12 cellular contexts compared by ENCODE assay signal in the genomic region with DNA sequence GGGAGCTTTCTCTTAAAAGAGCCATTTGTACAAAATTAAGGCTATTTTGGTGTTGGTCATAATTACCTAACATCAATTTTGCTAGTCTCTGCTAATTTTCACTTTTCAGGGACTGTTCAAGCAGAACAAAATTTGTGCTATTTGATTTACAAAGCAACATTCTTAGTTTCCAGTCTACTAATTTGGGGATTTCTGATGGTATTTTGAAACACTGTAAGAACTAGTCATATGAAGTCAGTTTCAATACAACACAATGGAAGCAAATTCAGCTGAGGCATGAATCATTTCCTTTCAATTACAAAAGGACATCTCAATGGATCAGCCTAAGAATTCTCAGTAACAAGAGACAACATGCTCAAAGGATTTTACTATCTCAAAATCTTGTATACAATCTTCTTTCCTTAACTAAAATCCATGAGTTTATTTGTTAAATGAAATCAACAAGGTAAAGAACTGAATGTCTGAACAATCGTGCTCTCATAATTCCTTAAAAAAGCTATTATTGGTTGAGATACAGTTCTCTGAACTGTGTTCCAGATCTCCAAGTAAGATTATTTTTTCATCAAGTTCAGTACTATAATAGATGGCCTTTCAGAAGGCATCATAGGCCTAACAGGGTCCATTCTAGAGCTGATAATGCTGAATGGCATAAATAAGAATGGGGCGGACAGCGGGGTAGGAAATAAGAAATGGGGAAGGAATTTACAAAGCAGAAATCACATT.
A peak's percentile ranks its signal among the peaks of the same experiment; 100 is the strongest.
DNase-seq lines count a peak whose midpoint lies in the region; ATAC-seq, FAIRE-seq and TF ChIP-seq lines count a peak whose summit lies in the region.
"Had no signal": no experiment of that assay in that cellular context is flagged by ENCODE, and none has a peak within 500 bp of the region (broad histone marks: within the 10 kb centered on the region; RNA-seq: fewer than 3 reads in every experiment).

No MANE protein-coding gene starts in this region.

- no peaks in the 10 kb centered on the region for H3K9me3 ChIP-seq in A549
- no peaks in the 10 kb centered on the region for H3K9me3 ChIP-seq in MM.1S (replicated peaks; ENCODE audit: insufficient read depth, low read length)

- no peak for TF ChIP-seq CTCF in A549 (IDR thresholded peaks at IDR 0.05)
- TF ChIP-seq CTCF in choroid plexus epithelial cell (conservative IDR thresholded peaks at IDR 0.05; ENCODE audit: low read depth, low read length): no peak
- no peak for TF ChIP-seq CTCF in MM.1S (IDR thresholded peaks at IDR 0.05; ENCODE audit: low read length)

- no peak for ATAC-seq in A549
- ATAC-seq in GM19395 (IDR thresholded peaks at IDR 0.05; ENCODE audit: unreplicated experiment): peak; percentile 48
- ATAC-seq in HG03442 (IDR thresholded peaks at IDR 0.05; ENCODE audit: unreplicated experiment): peak; percentile 63
- ATAC-seq in activated CD4-positive, CD25-positive, alpha-beta regulatory T cell treated with anti-CD3 and anti-CD28 coated beads, Interleukin-2, amount 50 U/mL, for 24 hours: no peak
- no peak for ATAC-seq in GM18520 (IDR thresholded peaks at IDR 0.05; ENCODE audit: unreplicated experiment)

- H3K4me1 ChIP-seq in A549 (peaks cover 54% of the 10 kb centered on the region), MM.1S (ENCODE audit: low read length) (no peaks in the 10 kb centered on the region)

- TF ChIP-seq POLR2A in A549 (IDR thresholded peaks at IDR 0.05; ENCODE audit: low read length): no peak

- H4K20me1 ChIP-seq in MM.1S (ENCODE audit: insufficient read depth, low read length): no peaks in the 10 kb centered on the region

- DNase-seq in A549 (ENCODE audit: low read depth in 1 of 2, low spot score in 1 of 2): no peak
- DNase-seq in choroid plexus epithelial cell (ENCODE audit: low read depth): peak; percentile 86
- DNase-seq in pons (ENCODE audit: low spot score): no peak
- DNase-seq in MM.1S: no peak
- DNase-seq: AML-193, caudate nucleus, NCI-H2171 treated with DMSO at 0.1 percent for 48 hours had no signal

- no peaks in the 10 kb centered on the region for H3F3A ChIP-seq in MM.1S (ENCODE audit: insufficient read depth, low read length)

- no peaks in the 10 kb centered on the region for H3K9me2 ChIP-seq in MM.1S (replicated peaks; ENCODE audit: insufficient read depth, low read length)

- no peaks in the 10 kb centered on the region for H3K27me3 ChIP-seq in MM.1S (replicated peaks; ENCODE audit: insufficient read depth, low read length)

- H3K4me2 ChIP-seq in A549: no peak overlapping the region; the same call in 2 of the 3 replicates
- no peak overlapping the region for H3K4me2 ChIP-seq in MM.1S (ENCODE audit: low read depth, low read length)

- no peak for TF ChIP-seq EP300 in A549 (IDR thresholded peaks at IDR 0.05)

- FAIRE-seq in A549 (lab: Jason Lieb, UNC): no peak
- FAIRE-seq: H1 had no signal

- no peak overlapping the region for H3K9ac ChIP-seq in MM.1S (ENCODE audit: low read length)

- no peaks in the 10 kb centered on the region for H3K36me3 ChIP-seq in MM.1S (replicated peaks; ENCODE audit: insufficient read depth, low read length)

- no peak overlapping the region for H2AFZ ChIP-seq in MM.1S (ENCODE audit: low read length)

- no peak for TF ChIP-seq RAD21 in A549 (conservative IDR thresholded peaks at IDR 0.05 in 1 of 2, IDR thresholded peaks at IDR 0.05 in 1 of 2)

- CTCF ChIA-PET in A549 (lab: Yijun Ruan, JAX): interaction anchor here (1.1 to 1.3 kb wide), 2 partner anchors 100 to 141 kb away, joined by 3 to 4 read pairs; no protein-coding TSS in a partner anchor

- H3K79me2 ChIP-seq in MM.1S (ENCODE audit: low read length): no peaks in the 10 kb centered on the region

- 92% methylated on average over 3 of the region's 3 CpGs for WGBS in A549 (ENCODE audit: missing lambda C conversion rate)

- H3K4me3 ChIP-seq in A549 (no peak overlapping the region), choroid plexus epithelial cell (ENCODE audit: low read depth, low read length) (no peak overlapping the region), MM.1S (ENCODE audit: low read length) (no peak overlapping the region)

- POLR2A ChIA-PET in A549 (lab: Yijun Ruan, JAX): no interaction called here

- H3K27ac ChIP-seq in A549 (peak overlapping the region; percentile 12 to 56; a peak in 2 of 6 replicates), MM.1S (ENCODE audit: low read length) (no peak overlapping the region)

TF ChIP-seq in A549, 52 proteins besides CTCF, POLR2A, EP300 and RAD21:
- TF ChIP-seq POLR2AphosphoS2 (conservative IDR thresholded peaks at IDR 0.05; ENCODE audit: low read length): no peak
- no peak for TF ChIP-seq RARB (CRISPR knock-in tag; IDR thresholded peaks at IDR 0.05)
- no peak for TF ChIP-seq EHF (CRISPR knock-in tag; IDR thresholded peaks at IDR 0.05)
- TF ChIP-seq BHLHE40 (IDR thresholded peaks at IDR 0.05; ENCODE audit: low read depth, low read length): no peak
- no peak for TF ChIP-seq CHD4 (IDR thresholded peaks at IDR 0.05; ENCODE audit: borderline replicate concordance)

Comparison
In these comparisons a context has a peak if more than half of its experiments do, and no peak if none do; other contexts are left out.
1. ATAC-seq: peak in GM19395 (single experiment) and HG03442 (single experiment); none in A549 (0 of 2), activated CD4-positive, CD25-positive, alpha-beta regulatory T cell treated with anti-CD3 and anti-CD28 coated beads, Interleukin-2, amount 50 U/mL, for 24 hours (0 of 2) and GM18520 (single experiment).